Comparison of ENCODE assay signal across 2 cellular contexts in the genomic region with DNA sequence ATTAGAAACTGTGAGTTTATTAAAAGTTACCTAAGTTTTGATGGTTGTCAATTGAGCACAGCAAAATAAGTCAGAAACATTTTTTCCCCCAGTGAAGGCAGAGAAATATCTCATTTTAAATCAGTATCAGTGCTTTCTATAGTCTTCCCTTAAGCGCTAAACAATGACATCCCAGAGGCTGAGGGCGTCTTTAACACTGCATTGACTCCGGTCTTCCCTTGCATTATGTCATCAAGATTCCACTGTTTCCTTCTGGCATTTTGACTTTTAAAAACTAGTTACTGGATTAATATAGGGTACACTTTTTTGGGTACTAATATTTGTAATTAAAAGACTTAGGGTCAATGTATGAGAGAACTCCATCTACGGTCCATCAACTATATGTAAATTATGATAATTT.
TF ChIP-seq lines count a peak whose summit lies in the region.

No MANE protein-coding gene starts in this region.

TF ChIP-seq in endothelial cell of umbilical vein, 7 proteins besides CTCF, POLR2A, EP300 and RAD21 (continued from another document):
- no peak for TF ChIP-seq JUN (IDR thresholded peaks at IDR 0.05; ENCODE audit: borderline replicate concordance, insufficient read depth, insufficient read length, low read depth)
- TF ChIP-seq POLR2AphosphoS5 (IDR thresholded peaks at IDR 0.05; ENCODE audit: insufficient read depth, low read depth, low read length), result no peak
- TF ChIP-seq, protein P1, sequence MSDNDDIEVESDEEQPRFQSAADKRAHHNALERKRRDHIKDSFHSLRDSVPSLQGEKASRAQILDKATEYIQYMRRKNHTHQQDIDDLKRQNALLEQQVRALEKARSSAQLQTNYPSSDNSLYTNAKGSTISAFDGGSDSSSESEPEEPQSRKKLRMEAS (IDR thresholded peaks at IDR 0.05; ENCODE audit: insufficient read depth, insufficient read length), result no peak
- TF ChIP-seq EZH2 (IDR thresholded peaks at IDR 0.05; ENCODE audit: borderline replicate concordance, low read depth, low read length, severe bottlenecking), result no peak
- TF ChIP-seq MYC (IDR thresholded peaks at IDR 0.05; ENCODE audit: low read depth, low read length), result no peak

TF ChIP-seq in neural cell, 6 proteins besides CTCF, POLR2A, EP300 and RAD21 (continued from another document):
- TF ChIP-seq EZH2 (IDR thresholded peaks at IDR 0.05; ENCODE audit: borderline replicate concordance, insufficient read depth, low read length, poor library complexity, severe bottlenecking) (no peak), POLR2AphosphoS5 (IDR thresholded peaks at IDR 0.05) (no peak), TAF1 (IDR thresholded peaks at IDR 0.05; ENCODE audit: low read depth) (no peak), MXI1 (conservative IDR thresholded peaks at IDR 0.05; ENCODE audit: poor library complexity, severe bottlenecking) (no peak)
- TF ChIP-seq, protein P2, sequence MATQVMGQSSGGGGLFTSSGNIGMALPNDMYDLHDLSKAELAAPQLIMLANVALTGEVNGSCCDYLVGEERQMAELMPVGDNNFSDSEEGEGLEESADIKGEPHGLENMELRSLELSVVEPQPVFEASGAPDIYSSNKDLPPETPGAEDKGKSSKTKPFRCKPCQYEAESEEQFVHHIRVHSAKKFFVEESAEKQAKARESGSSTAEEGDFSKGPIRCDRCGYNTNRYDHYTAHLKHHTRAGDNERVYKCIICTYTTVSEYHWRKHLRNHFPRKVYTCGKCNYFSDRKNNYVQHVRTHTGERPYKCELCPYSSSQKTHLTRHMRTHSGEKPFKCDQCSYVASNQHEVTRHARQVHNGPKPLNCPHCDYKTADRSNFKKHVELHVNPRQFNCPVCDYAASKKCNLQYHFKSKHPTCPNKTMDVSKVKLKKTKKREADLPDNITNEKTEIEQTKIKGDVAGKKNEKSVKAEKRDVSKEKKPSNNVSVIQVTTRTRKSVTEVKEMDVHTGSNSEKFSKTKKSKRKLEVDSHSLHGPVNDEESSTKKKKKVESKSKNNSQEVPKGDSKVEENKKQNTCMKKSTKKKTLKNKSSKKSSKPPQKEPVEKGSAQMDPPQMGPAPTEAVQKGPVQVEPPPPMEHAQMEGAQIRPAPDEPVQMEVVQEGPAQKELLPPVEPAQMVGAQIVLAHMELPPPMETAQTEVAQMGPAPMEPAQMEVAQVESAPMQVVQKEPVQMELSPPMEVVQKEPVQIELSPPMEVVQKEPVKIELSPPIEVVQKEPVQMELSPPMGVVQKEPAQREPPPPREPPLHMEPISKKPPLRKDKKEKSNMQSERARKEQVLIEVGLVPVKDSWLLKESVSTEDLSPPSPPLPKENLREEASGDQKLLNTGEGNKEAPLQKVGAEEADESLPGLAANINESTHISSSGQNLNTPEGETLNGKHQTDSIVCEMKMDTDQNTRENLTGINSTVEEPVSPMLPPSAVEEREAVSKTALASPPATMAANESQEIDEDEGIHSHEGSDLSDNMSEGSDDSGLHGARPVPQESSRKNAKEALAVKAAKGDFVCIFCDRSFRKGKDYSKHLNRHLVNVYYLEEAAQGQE (IDR thresholded peaks at IDR 0.05; ENCODE audit: borderline replicate concordance), result no peak
